Comparison of ENCODE assay signal across 8 cellular contexts in genomic region chr20:37290158-37290810, GRCh38. TPM values are rescaled to one million over a fixed set of nuclear protein-coding genes. Genes with fewer than 3 reads are reported as not detected.
DNase-seq lines count a peak whose midpoint lies in the region; ATAC-seq and TF ChIP-seq lines count a peak whose summit lies in the region.

No MANE protein-coding gene starts in this region.

- H3K36me3 Mint-ChIP-seq in central memory CD8-positive, alpha-beta T cell (ENCODE audit: insufficient read depth) = peaks cover 7% of the 10 kb centered on the region

- DNase-seq in heart left ventricle = no peak
- no peak for DNase-seq in left ventricle myocardium superior
- DNase-seq in central memory CD8-positive, alpha-beta T cell (ENCODE audit: low spot score in 2 of 2) = no peak
- no peak for DNase-seq in mucosa of descending colon
- no peak for DNase-seq in A172 (ENCODE audit: low spot score)
- DNase-seq in T1000 (lab: John Stamatoyannopoulos, UW) = no peak
- DNase-seq in NCI-H1417 treated with DMSO at 0.1 percent for 48 hours (lab: John Stamatoyannopoulos, UW) = no peak

- H3K4me1 ChIP-seq in heart left ventricle (peaks cover 0 to 63% (median 10%) of the 10 kb centered on the region in 12 donors), mucosa of descending colon (ENCODE audit: low read depth) (peaks cover 11% of the 10 kb centered on the region)

- H3K9me3 ChIP-seq in heart left ventricle (peaks cover 0 to 12% (median 0%) of the 10 kb centered on the region in 12 donors), mucosa of descending colon (no peaks in the 10 kb centered on the region)

- ATAC-seq in heart left ventricle (no peak), left ventricle myocardium superior (no peak), mucosa of descending colon (no peak), HG03439 (IDR thresholded peaks at IDR 0.05; ENCODE audit: unreplicated experiment) (no peak)
- no peak for ATAC-seq in central memory CD8-positive, alpha-beta T cell (replicated peaks; ENCODE audit: extremely low read depth, poor library complexity, severe bottlenecking)

- peak overlapping the region; percentile 92 for H3K27ac Mint-ChIP-seq in central memory CD8-positive, alpha-beta T cell (ENCODE audit: low read depth)

- 73 to 82% (median 76%) methylated on average over 21 of the region's 21 CpGs for WGBS in heart left ventricle, 4 donors

- intact Hi-C loops in heart left ventricle (cut with DNase I) (no loop called here), left ventricle myocardium superior (cut with micrococcal nuclease) (no loop called here), mucosa of descending colon (cut with DNase I, micrococcal nuclease) (no loop called here)

- H3K4me3 ChIP-seq in heart left ventricle (peak overlapping the region; percentile 61 to 98 (median 87)), mucosa of descending colon (peak overlapping the region; percentile 40)

- no peaks in the 10 kb centered on the region for H3K27me3 ChIP-seq in heart left ventricle

- peak overlapping the region; percentile 91 for H3K4me3 Mint-ChIP-seq in central memory CD8-positive, alpha-beta T cell

- no peaks in the 10 kb centered on the region for H3K9me3 Mint-ChIP-seq in central memory CD8-positive, alpha-beta T cell

- TF ChIP-seq POLR2A in heart left ventricle (IDR thresholded peaks at IDR 0.05) = no peak

- peaks cover under 1% of the 10 kb centered on the region for H3K27me3 Mint-ChIP-seq in central memory CD8-positive, alpha-beta T cell

- H3K4me1 Mint-ChIP-seq in central memory CD8-positive, alpha-beta T cell = peaks cover 30% of the 10 kb centered on the region

- TF ChIP-seq CTCF in heart left ventricle (IDR thresholded peaks at IDR 0.05) (no peak), mucosa of descending colon (IDR thresholded peaks at IDR 0.05) (no peak)

- H3K36me3 ChIP-seq in heart left ventricle (peaks cover 0 to 16% (median 6%) of the 10 kb centered on the region in 9 donors), mucosa of descending colon (ENCODE audit: low read depth) (no peaks in the 10 kb centered on the region)

- H3K27ac ChIP-seq in heart left ventricle = peak overlapping the region in 11 of 12 donors; percentile 72 to 97 (median 88)

RNA-seq across cellular contexts. Expression of gene MANBAL, which starts 0.8 kb away (rescaled TPM):
- total RNA-seq in heart left ventricle (10 to 100 TPM; 14.0 to 25.6 (median 20.4) TPM), left ventricle myocardium superior (16.6 TPM), mucosa of descending colon (10 to 100 TPM; 38.3 to 49.2 (median 43.2) TPM)
- 10 to 100 TPM; 19.2 to 54.9 TPM for polyA plus RNA-seq in heart left ventricle
- total RNA-seq in A172 (2014; rRNA removed; shearing (Covaris generic)) = 11.8 and 15.7 TPM in 2 replicates

RNA-seq across cellular contexts. Expression of gene GHRH, which starts 28.7 kb away (rescaled TPM):
- total RNA-seq in heart left ventricle (not detected), left ventricle myocardium superior (not detected), mucosa of descending colon (not detected)
- polyA plus RNA-seq in heart left ventricle = not detected
- not detected in 2 replicates for total RNA-seq in A172 (2014; rRNA removed; shearing (Covaris generic))

RNA-seq across cellular contexts. Expression of gene SRC, which starts 55.7 kb away (rescaled TPM):
- 10 to 100 TPM in 1 of 9 donors, 1 to 10 TPM in 8; 3.0 to 19.9 (median 5.2) TPM for total RNA-seq in heart left ventricle
- 1 to 10 TPM; 2.5 to 3.0 TPM for polyA plus RNA-seq in heart left ventricle
- total RNA-seq in left ventricle myocardium superior = 5.1 TPM
- 100 to 1,000 TPM; 111 to 155 (median 132) TPM for total RNA-seq in mucosa of descending colon
- total RNA-seq in A172 (2014; rRNA removed; shearing (Covaris generic)) = 15.3 and 17.8 TPM in 2 replicates
